Comparison of ENCODE assay signal across 8 cellular contexts in genomic region chr1:79787631-79788030, GRCh38.
"Had no signal": no experiment of that assay in that cellular context is flagged by ENCODE, and none has a peak within 500 bp of the region (broad histone marks: within the 10 kb centered on the region; RNA-seq: fewer than 3 reads in every experiment).

No MANE protein-coding gene starts in this region.

- H3K27ac ChIP-seq: GM23248 had no signal

- H2AFZ ChIP-seq: GM23248 had no signal

- H3K9me3 ChIP-seq: HAP-1 had no signal

- H3K4me3 ChIP-seq: GM23248, HAP-1 had no signal

- ATAC-seq: HCT116 had no signal

- H3K9ac ChIP-seq: GM23248 had no signal

- H3K36me3 ChIP-seq: HAP-1 had no signal

- FAIRE-seq: HTR-8/SVneo had no signal

- H3K4me1 ChIP-seq: HAP-1 had no signal

- DNase-seq: GM23248, GOT3, H7, HFFc6, KG1 had no signal
